ENCODE assay signal across 7 cellular contexts in genomic region chr16:29807426-29808218, GRCh38. TPM values are rescaled to one million over a fixed set of nuclear protein-coding genes. Genes with fewer than 3 reads are reported as not detected.
DNase-seq lines count a peak whose midpoint lies in the region; FAIRE-seq and TF ChIP-seq lines count a peak whose summit lies in the region.

No MANE protein-coding gene starts in this region.

- H3K4me3 Mint-ChIP-seq in nephron progenitor cell = peak overlapping the region; percentile 89
- H3K4me3 Mint-ChIP-seq in stimulated activated naive CD8-positive, alpha-beta T cell treated with anti-CD3 and anti-CD28 coated beads, Interleukin-15, Interleukin-2, amounts not matched to agents 100 ng/mL and 50 ng/mL, for 24 hours = peak overlapping the region; percentile 98

- peaks cover 9% of the 10 kb centered on the region for H3K36me3 Mint-ChIP-seq in nephron progenitor cell (ENCODE audit: low read depth)
- peaks cover 62% of the 10 kb centered on the region for H3K36me3 Mint-ChIP-seq in stimulated activated naive CD8-positive, alpha-beta T cell treated with anti-CD3 and anti-CD28 coated beads, Interleukin-15, Interleukin-2, amounts not matched to agents 100 ng/mL and 50 ng/mL, for 24 hours (ENCODE audit: low read depth)

- TF ChIP-seq CTCF in LNCAP (IDR thresholded peaks at IDR 0.05) (peak; percentile 44), fibroblast of the aortic adventitia (IDR thresholded peaks at IDR 0.05; ENCODE audit: insufficient read depth, low read length) (peak; percentile 58), nephron progenitor cell (IDR thresholded peaks at IDR 0.05) (peak; percentile 43)

- peak; percentile 92 for FAIRE-seq in GM12892 (lab: Jason Lieb, UNC)

- H3K4me3 ChIP-seq in fibroblast of the aortic adventitia (ENCODE audit: low read depth, low read length) = peak overlapping the region; percentile 75

- peak; percentile 69; the same call in 1 of the 2 replicates for TF ChIP-seq POLR2A in GM12892 (IDR thresholded peaks at IDR 0.05; ENCODE audit: low read depth, low read length)

- DNase-seq in GM12892 (ENCODE audit: insufficient read length) (no peak), SHP77 (lab: John Stamatoyannopoulos, UW) (peak; percentile 87 to 88), activated gamma-delta T cell (lab: John Stamatoyannopoulos, UW) (peak; percentile 87), fibroblast of the aortic adventitia (ENCODE audit: low read depth) (peak; percentile 91), nephron progenitor cell (peak; percentile 79)

- peaks cover 3% of the 10 kb centered on the region for H3K27me3 Mint-ChIP-seq in nephron progenitor cell (ENCODE audit: low read depth, poor library complexity)
- H3K27me3 Mint-ChIP-seq in stimulated activated naive CD8-positive, alpha-beta T cell treated with anti-CD3 and anti-CD28 coated beads, Interleukin-15, Interleukin-2, amounts not matched to agents 100 ng/mL and 50 ng/mL, for 24 hours = no peaks in the 10 kb centered on the region

- peak overlapping the region; percentile 91 for H3K27ac Mint-ChIP-seq in nephron progenitor cell
- H3K27ac Mint-ChIP-seq in stimulated activated naive CD8-positive, alpha-beta T cell treated with anti-CD3 and anti-CD28 coated beads, Interleukin-15, Interleukin-2, amounts not matched to agents 100 ng/mL and 50 ng/mL, for 24 hours = peak overlapping the region; percentile 98

- no peaks in the 10 kb centered on the region for H3K9me3 Mint-ChIP-seq in nephron progenitor cell
- no peaks in the 10 kb centered on the region for H3K9me3 Mint-ChIP-seq in stimulated activated naive CD8-positive, alpha-beta T cell treated with anti-CD3 and anti-CD28 coated beads, Interleukin-15, Interleukin-2, amounts not matched to agents 100 ng/mL and 50 ng/mL, for 24 hours

- H3K4me1 Mint-ChIP-seq in nephron progenitor cell = peaks cover 70% of the 10 kb centered on the region
- H3K4me1 Mint-ChIP-seq in stimulated activated naive CD8-positive, alpha-beta T cell treated with anti-CD3 and anti-CD28 coated beads, Interleukin-15, Interleukin-2, amounts not matched to agents 100 ng/mL and 50 ng/mL, for 24 hours (ENCODE audit: low read depth) = peaks cover 61% of the 10 kb centered on the region

RNA-seq across cellular contexts. Expression of gene MAZ, which starts 1.3 kb away (rescaled TPM):
- polyA plus RNA-seq in GM12892 (2012; ENCODE audit: missing spikeins) = 133 TPM
- total RNA-seq in fibroblast of the aortic adventitia (ENCODE audit: low replicate concordance) = 74.0 and 159 TPM in 2 replicates

RNA-seq across cellular contexts. Expression of gene PRRT2, which starts 4.4 kb away (rescaled TPM):
- 0.98 TPM for polyA plus RNA-seq in GM12892 (2012; ENCODE audit: missing spikeins)
- total RNA-seq in fibroblast of the aortic adventitia (ENCODE audit: low replicate concordance) = 7.7 and 32.0 TPM in 2 replicates

RNA-seq across cellular contexts. Expression of gene PAGR1, which starts 8.3 kb away (rescaled TPM):
- polyA plus RNA-seq in GM12892 (2012; ENCODE audit: missing spikeins) = 8.8 TPM
- 23.4 and 61.2 TPM in 2 replicates for total RNA-seq in fibroblast of the aortic adventitia (ENCODE audit: low replicate concordance)

RNA-seq across cellular contexts. Expression of gene MVP, which starts 12.6 kb away (rescaled TPM):
- polyA plus RNA-seq in GM12892 (2012; ENCODE audit: missing spikeins) = 53.0 TPM
- 202 and 275 TPM in 2 replicates for total RNA-seq in fibroblast of the aortic adventitia (ENCODE audit: low replicate concordance)

RNA-seq across cellular contexts. Expression of gene KIF22, which starts 17.1 kb away (rescaled TPM):
- polyA plus RNA-seq in GM12892 (2012; ENCODE audit: missing spikeins) = 43.2 TPM
- total RNA-seq in fibroblast of the aortic adventitia (ENCODE audit: low replicate concordance) = 7.2 and 52.4 TPM in 2 replicates
